Comparison of ENCODE assay signal across 24 cellular contexts in the genomic region with DNA sequence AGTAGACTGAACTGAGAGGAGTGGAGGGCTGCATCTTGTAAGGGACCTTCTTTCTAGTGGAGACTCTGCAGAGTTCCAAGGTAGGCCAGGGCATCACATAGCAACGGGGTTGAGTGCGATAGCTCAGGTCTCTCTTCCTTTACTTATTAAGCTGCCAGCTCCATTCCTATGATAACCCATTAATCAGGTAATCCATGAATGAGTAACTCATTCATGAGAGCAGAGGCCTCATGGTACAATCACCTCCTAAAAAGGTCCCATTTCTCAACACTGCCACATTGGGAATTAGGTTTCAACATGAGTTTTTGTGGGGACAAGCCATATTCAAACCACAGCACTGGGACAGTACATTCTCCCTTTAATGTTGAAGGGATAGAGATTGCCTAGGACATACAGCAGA. TPM values are rescaled to one million over a fixed set of nuclear protein-coding genes. Genes with fewer than 3 reads are reported as not detected.
"Had no signal": no experiment of that assay in that cellular context is flagged by ENCODE, and none has a peak within 500 bp of the region (broad histone marks: within the 10 kb centered on the region; RNA-seq: fewer than 3 reads in every experiment).

No MANE protein-coding gene starts in this region.

- H3K27me3 Mint-ChIP-seq: activated CD8-positive, alpha-beta memory T cell treated with anti-CD3 and anti-CD28 coated beads, Interleukin-2, amount 10 ng/mL, durations not matched to agents 7 days and 5 days; activated naive CD8-positive, alpha-beta T cell; activated T-cell treated with anti-CD3 and anti-CD28 coated beads, Interleukin-2, amount 50 U/mL, for 24 hours had no signal

- H3K4me1 Mint-ChIP-seq: activated CD8-positive, alpha-beta memory T cell treated with anti-CD3 and anti-CD28 coated beads, Interleukin-2, amount 10 ng/mL, durations not matched to agents 7 days and 5 days had no signal

- H3K27ac Mint-ChIP-seq: activated CD8-positive, alpha-beta memory T cell treated with anti-CD3 and anti-CD28 coated beads, Interleukin-2, amount 10 ng/mL, durations not matched to agents 7 days and 5 days; activated naive CD4-positive, alpha-beta T cell treated with anti-CD3 and anti-CD28 coated beads for 36 hours; activated naive CD8-positive, alpha-beta T cell; activated T-cell treated with anti-CD3 and anti-CD28 coated beads, Interleukin-2, amount 50 U/mL, for 24 hours; activated T-helper 1 cell treated with anti-CD3 and anti-CD28 coated beads, Interleukin-12 subunit alpha, Interleukin-12 subunit beta, Interleukin-2, Interleukin-4 antibody, amounts not matched to agents 30 ng/mL and 10 ng/mL and 1 ng/mL, durations not matched to agents 14 hours and 24 hours and 36 hours; T-helper 1 cell treated with Interleukin-12 subunit alpha and Interleukin-12 subunit beta and Interleukin-4 antibody, amounts not matched to agents 30 μg/mL and 1 μg/mL, for 36 hours had no signal

- H3K36me3 Mint-ChIP-seq: activated naive CD8-positive, alpha-beta T cell had no signal

- ATAC-seq: activated CD4-positive, CD25-positive, alpha-beta regulatory T cell treated with anti-CD3 and anti-CD28 coated beads, Interleukin-2, amount 50 U/mL, for 24 hours; activated CD8-positive, alpha-beta memory T cell treated with anti-CD3 and anti-CD28 coated beads, Interleukin-2, amount 10 ng/mL, durations not matched to agents 7 days and 5 days; PC-3 had no signal

- H3K9me3 Mint-ChIP-seq: activated naive CD4-positive, alpha-beta T cell treated with anti-CD3 and anti-CD28 coated beads for 36 hours; activated T-cell treated with anti-CD3 and anti-CD28 coated beads, Interleukin-2, amount 50 U/mL, for 24 hours had no signal

- DNase-seq: activated CD4-positive, alpha-beta T cell treated with anti-CD3 and anti-CD28 coated beads for 48 hours; activated CD4-positive, alpha-beta T cell treated with anti-CD3 and anti-CD28 coated beads, Interleukin-2, amount 50 U/mL, for 48 hours; activated CD8-positive, alpha-beta memory T cell treated with anti-CD3 and anti-CD28 coated beads, Interleukin-2, amount 10 ng/mL, durations not matched to agents 7 days and 5 days; activated effector memory CD4-positive, alpha-beta T cell treated with anti-CD3 and anti-CD28 coated beads, Interleukin-2, amount 50 U/mL, for 16 hours; activated naive CD4-positive, alpha-beta T cell treated with anti-CD3 and anti-CD28 coated beads for 36 hours; activated T-cell treated with anti-CD3 and anti-CD28 coated beads, Interleukin-2, amount 50 U/mL, for 24 hours; amygdala; caudate nucleus; Karpas-422; MM.1S; NCI-H1105 treated with DMSO at 0.1 percent for 48 hours; NCI-H1436 treated with DMSO at 0.1 percent for 48 hours; NCI-H187; NCI-H2081; NCI-H446; NCI-H524; PC-3; SHP77 treated with DMSO at 0.1 percent for 48 hours had no signal

- H3K4me3 Mint-ChIP-seq: activated CD8-positive, alpha-beta memory T cell treated with anti-CD3 and anti-CD28 coated beads, Interleukin-2, amount 10 ng/mL, durations not matched to agents 7 days and 5 days; activated naive CD4-positive, alpha-beta T cell treated with anti-CD3 and anti-CD28 coated beads for 36 hours; activated naive CD8-positive, alpha-beta T cell; activated T-cell treated with anti-CD3 and anti-CD28 coated beads, Interleukin-2, amount 50 U/mL, for 24 hours; activated T-helper 1 cell treated with anti-CD3 and anti-CD28 coated beads, Interleukin-12 subunit alpha, Interleukin-12 subunit beta, Interleukin-2, Interleukin-4 antibody, amounts not matched to agents 30 ng/mL and 10 ng/mL and 1 ng/mL, durations not matched to agents 14 hours and 24 hours and 36 hours; T-helper 1 cell treated with Interleukin-12 subunit alpha and Interleukin-12 subunit beta and Interleukin-4 antibody, amounts not matched to agents 30 μg/mL and 1 μg/mL, for 36 hours had no signal

RNA-seq across cellular contexts. Expression of gene VN1R5, which starts 21.3 kb away (rescaled TPM):
- total RNA-seq: activated CD8-positive, alpha-beta memory T cell treated with anti-CD3 and anti-CD28 coated beads, Interleukin-2, amount 10 ng/mL, durations not matched to agents 7 days and 5 days; activated naive CD4-positive, alpha-beta T cell treated with anti-CD3 and anti-CD28 coated beads for 36 hours; activated T-helper 1 cell treated with anti-CD3 and anti-CD28 coated beads, Interleukin-12 subunit alpha, Interleukin-12 subunit beta, Interleukin-2, Interleukin-4 antibody, amounts not matched to agents 30 ng/mL and 10 ng/mL and 1 ng/mL, durations not matched to agents 14 hours and 24 hours and 36 hours; cerebellum; PC-3; SK-MEL-5 had no signal
